1 cellular context compared by ENCODE assay signal in genomic region chr13:46679369-46680180, GRCh38.
A peak's percentile ranks its signal among the peaks of the same experiment; 100 is the strongest.
TF ChIP-seq lines count a peak whose summit lies in the region.

No MANE protein-coding gene starts in this region.

TF ChIP-seq in HEK293, 187 proteins besides CTCF, POLR2A, EP300 and RAD21 (continued from another document):
- no peak for TF ChIP-seq REST (tag by site-specific recombination; IDR thresholded peaks at IDR 0.05)
- TF ChIP-seq ZNF521 (tag by site-specific recombination; IDR thresholded peaks at IDR 0.05): no peak
- peak; percentile 53 for TF ChIP-seq FEZF1 (tag by site-specific recombination; IDR thresholded peaks at IDR 0.05)
- TF ChIP-seq SP7 (tag by site-specific recombination; IDR thresholded peaks at IDR 0.05): no peak
- TF ChIP-seq ZNF549 (tag by site-specific recombination; IDR thresholded peaks at IDR 0.05): no peak
- peak; percentile 44; the same call in 1 of the 2 replicates for TF ChIP-seq ZBTB17 (tag by site-specific recombination; IDR thresholded peaks at IDR 0.05)
- TF ChIP-seq ZNF600 (tag by site-specific recombination; IDR thresholded peaks at IDR 0.05): 0 out of 2 replicates have a peak, but pooled peaks have one; percentile 16
